ENCODE assay signal across 8 cellular contexts in genomic region chr14:69259531-69260245, GRCh38. TPM values are rescaled to one million over a fixed set of nuclear protein-coding genes. Genes with fewer than 3 reads are reported as not detected.
DNase-seq lines count a peak whose midpoint lies in the region; ATAC-seq and TF ChIP-seq lines count a peak whose summit lies in the region.

Gene GALNT16 (plus strand): TSS chr14:69260158. CDS start chr14:69260291, 133 bp downstream.

- H3K9ac ChIP-seq in Karpas-422 (ENCODE audit: low read length) = no peak within 1 kb of the TSS

- TF ChIP-seq POLR2A in breast epithelium (IDR thresholded peaks at IDR 0.05) (no peak), testis (IDR thresholded peaks at IDR 0.05) (no peak)

- H3K9me2 ChIP-seq in Karpas-422 (replicated peaks; ENCODE audit: insufficient read depth, low read length) = no peaks in the 10 kb centered on the region

- no peaks in the 10 kb centered on the region for H4K20me1 ChIP-seq in Karpas-422 (ENCODE audit: insufficient read depth, low read depth, low read length)

- intact Hi-C loops in breast epithelium (cut with DNase I; ENCODE audit: low total_unique reads) (no loop called here), left colon (cut with DNase I, micrococcal nuclease) (no loop called here), testis (cut with DNase I; ENCODE audit: low total_unique reads) (no loop called here)

- H3K27me3 ChIP-seq in breast epithelium (peaks cover 2 to 13% of the 10 kb centered on the region in 2 donors), testis (no peaks in the 10 kb centered on the region), Karpas-422 (ENCODE audit: low read length) (no peaks in the 10 kb centered on the region)

- H3K79me2 ChIP-seq in Karpas-422 (ENCODE audit: low read length) = no peaks in the 10 kb centered on the region

- H3K4me2 ChIP-seq in Karpas-422 (ENCODE audit: low read depth, low read length, poor library complexity, severe bottlenecking) = no peak within 1 kb of the TSS

- H3K9me3 ChIP-seq in breast epithelium (no peaks in the 10 kb centered on the region), testis (no peaks in the 10 kb centered on the region), Karpas-422 (ENCODE audit: low read length) (no peaks in the 10 kb centered on the region)

- H3K36me3 ChIP-seq in breast epithelium = no peaks in the 10 kb centered on the region
- no peaks in the 10 kb centered on the region for H3K36me3 ChIP-seq in testis (ENCODE audit: low read depth, missing control alignments)
- no peaks in the 10 kb centered on the region for H3K36me3 ChIP-seq in Karpas-422 (ENCODE audit: insufficient read depth, low read length)

- H3K27ac ChIP-seq in breast epithelium (peak within 1 kb of the TSS; percentile 41 to 70), testis (no peak within 1 kb of the TSS), Karpas-422 (ENCODE audit: low read length) (no peak within 1 kb of the TSS)

- WGBS in testis, 2 donors = 0 to 1% methylated on average over 5 to 70 of the region's 82 CpGs

- H3K4me1 ChIP-seq in breast epithelium (no peaks in the 10 kb centered on the region), testis (peaks cover 5% of the 10 kb centered on the region), Karpas-422 (ENCODE audit: low read length) (peaks cover 15% of the 10 kb centered on the region)

- H3K4me3 ChIP-seq in breast epithelium = peak within 1 kb of the TSS; percentile 58 to 89 (median 63)
- H3K4me3 ChIP-seq in testis = peak within 1 kb of the TSS; percentile 55 to 64
- no peak within 1 kb of the TSS for H3K4me3 ChIP-seq in Karpas-422 (ENCODE audit: low read length)

- DNase-seq in DMS 273 (lab: John Stamatoyannopoulos, UW; ENCODE audit: unreplicated experiment) (peak; percentile 79), DMS 273 treated with DMSO at 0.1 percent for 48 hours (lab: John Stamatoyannopoulos, UW) (no peak), NCI-H187 treated with DMSO at 0.1 percent for 48 hours (lab: John Stamatoyannopoulos, UW) (peak; percentile 21), breast epithelium (ENCODE audit: low spot score in 2 of 2) (no peak), left colon (peak in 1 of 2 donors; percentile 24), testis (peak; percentile 36), Karpas-422 (no peak)
- DNase-seq in stimulated activated CD4-positive, alpha-beta T cell treated with anti-CD3 and anti-CD28 coated beads, Interleukin-1b, Interleukin-23, amount 100 ng/mL, for 48 hours = no peak

- peak; percentile 34 for ATAC-seq in left colon

- H2AFZ ChIP-seq in Karpas-422 (ENCODE audit: low read length) = no peak within 1 kb of the TSS

- TF ChIP-seq CTCF in breast epithelium (IDR thresholded peaks at IDR 0.05) (no peak), testis (IDR thresholded peaks at IDR 0.05) (peak in 1 of 3 experiments; percentile 8)

RNA-seq across cellular contexts. Expression of gene GALNT16, which starts in this region (rescaled TPM):
- total RNA-seq in breast epithelium = 10 to 100 TPM in 1 of 3 donors, 1 to 10 TPM in 2; 6.3 to 20.6 (median 8.8) TPM
- total RNA-seq in left colon = 1 to 10 TPM; 1.3 to 1.7 TPM
- 1 to 10 TPM; 5.6 to 6.3 TPM for total RNA-seq in testis
- 11.1 TPM for polyA plus RNA-seq in testis (ENCODE audit: insufficient read depth, low read depth, low replicate concordance)
- 0.15 TPM in 1 of 2 replicates, not detected in the other for total RNA-seq in Karpas-422 (2014; rRNA removed; shearing (Covaris generic); ENCODE audit: low replicate concordance)

Comparison
In these comparisons a context has a peak if more than half of its experiments do, and no peak if none do; other contexts are left out.
1. DNase-seq: peak in DMS 273 (single experiment), NCI-H187 treated with DMSO at 0.1 percent for 48 hours (single experiment) and testis (single experiment); none in DMS 273 treated with DMSO at 0.1 percent for 48 hours (single experiment), breast epithelium (0 of 2), stimulated activated CD4-positive, alpha-beta T cell treated with anti-CD3 and anti-CD28 coated beads, Interleukin-1b, Interleukin-23, amount 100 ng/mL, for 48 hours (single experiment) and Karpas-422 (single experiment).
2. H3K27ac ChIP-seq: peak in breast epithelium (2 of 2); none in testis (0 of 2) and Karpas-422 (single experiment).